ENCODE assay signal across 19 cellular contexts in the genomic region with DNA sequence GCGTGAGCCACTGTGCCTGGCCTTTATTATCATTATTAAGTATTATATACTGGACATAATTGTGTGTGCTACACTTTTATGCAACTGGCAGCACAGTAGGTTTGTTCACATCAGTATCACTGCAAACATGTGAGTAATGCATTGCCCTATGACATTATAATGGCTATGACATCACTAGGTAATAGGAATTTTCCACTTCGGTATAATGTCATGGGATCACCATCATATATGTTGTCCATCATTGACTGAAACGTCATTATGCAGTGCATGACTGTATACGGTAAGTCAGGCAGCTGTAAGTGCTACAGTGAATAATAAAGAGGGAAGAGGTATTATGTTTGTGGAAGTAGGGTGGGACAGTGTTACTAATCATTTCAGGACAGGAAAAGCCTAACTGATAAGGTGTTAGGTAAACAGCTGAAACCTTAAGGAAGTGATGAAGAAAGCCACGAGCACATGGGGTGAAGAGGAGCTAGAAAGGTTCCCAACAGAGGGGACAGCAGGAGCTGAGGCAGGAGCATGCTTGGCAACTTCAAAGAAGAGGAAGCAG.
A peak's percentile ranks its signal among the peaks of the same experiment; 100 is the strongest.
DNase-seq lines count a peak whose midpoint lies in the region; ATAC-seq, FAIRE-seq and TF ChIP-seq lines count a peak whose summit lies in the region.
"Had no signal": no experiment of that assay in that cellular context is flagged by ENCODE, and none has a peak within 500 bp of the region (broad histone marks: within the 10 kb centered on the region; RNA-seq: fewer than 3 reads in every experiment).

No MANE protein-coding gene starts in this region.

- FAIRE-seq in HTR-8/SVneo (lab: Jason Lieb, UNC): peak; percentile 52
- FAIRE-seq: A549, D721Med, GM19239, H1 had no signal

- TF ChIP-seq CTCF in H9 (conservative IDR thresholded peaks at IDR 0.05) (no peak), fibroblast of mammary gland (conservative IDR thresholded peaks at IDR 0.05; ENCODE audit: control insufficient read depth, insufficient read depth, low read depth, low read length) (no peak), mucosa of descending colon (IDR thresholded peaks at IDR 0.05) (no peak)

- H2AFZ ChIP-seq in H9 (ENCODE audit: low read length): no peak overlapping the region

- no peak overlapping the region for H2AK5ac ChIP-seq in H9 (ENCODE audit: insufficient read length, low read length)

- H4K5ac ChIP-seq in H9 (ENCODE audit: insufficient read length, low read depth, low read length): no peak overlapping the region

- no peak for DNase-seq in H9
- no peak for DNase-seq in HTR-8/SVneo (ENCODE audit: insufficient read length, low spot score)
- peak; percentile 6 for DNase-seq in fibroblast of mammary gland (ENCODE audit: low read depth)
- DNase-seq in mucosa of descending colon: no peak
- DNase-seq in NCI-H345 treated with DMSO at 0.1 percent for 48 hours (lab: John Stamatoyannopoulos, UW; ENCODE audit: unreplicated experiment): no peak
- DNase-seq in naive thymus-derived CD8-positive, alpha-beta T cell: no peak
- DNase-seq: BE2C; CD4-positive, alpha-beta memory T cell; DMS153; DND-41; GF-D8; KBM-7 had no signal

- peaks cover 3 to 6% of the 10 kb centered on the region in 2 experiments; a peak in 3 of 4 replicates for H3K4me1 Mint-ChIP-seq in H9
- no peaks in the 10 kb centered on the region for H3K4me1 Mint-ChIP-seq in naive thymus-derived CD8-positive, alpha-beta T cell
- H3K4me1 Mint-ChIP-seq: CD4-positive, alpha-beta memory T cell had no signal

- no peak overlapping the region for H3K4ac ChIP-seq in H9 (ENCODE audit: low read depth, low read length)

- no peak overlapping the region for H3K23ac ChIP-seq in H9 (ENCODE audit: insufficient read length, low read depth, low read length)

- no peak overlapping the region for H2BK20ac ChIP-seq in H9 (ENCODE audit: low read depth, low read length, poor library complexity, severe bottlenecking)

- ATAC-seq in mucosa of descending colon: peak; percentile 61
- ATAC-seq in HG03097 (IDR thresholded peaks at IDR 0.05; ENCODE audit: low FRiP score, unreplicated experiment): no peak
- no peak for ATAC-seq in naive thymus-derived CD8-positive, alpha-beta T cell
- ATAC-seq: A549, HCT116 had no signal

- H3K79me2 ChIP-seq in H9 (ENCODE audit: insufficient read depth, low read length): no peaks in the 10 kb centered on the region

- H2BK12ac ChIP-seq in H9 (ENCODE audit: insufficient read length, low read depth, low read length): no peak overlapping the region

- H2BK15ac ChIP-seq in H9 (ENCODE audit: low read depth, low read length): no peak overlapping the region

- no peak overlapping the region for H3K4me3 ChIP-seq in fibroblast of mammary gland (ENCODE audit: control insufficient read depth, low read depth, low read length)
- no peak overlapping the region for H3K4me3 ChIP-seq in mucosa of descending colon
- H3K4me3 ChIP-seq: A549 had no signal

- no peaks in the 10 kb centered on the region for H3K9me3 Mint-ChIP-seq in H9
- peaks cover 0 to 7% (median 0%) of the 10 kb centered on the region in 9 donors for H3K9me3 Mint-ChIP-seq in naive thymus-derived CD8-positive, alpha-beta T cell

- no peak overlapping the region for H4K91ac ChIP-seq in H9 (ENCODE audit: insufficient read length, low read depth, low read length)

- H3K9ac ChIP-seq in H9 (ENCODE audit: extremely low read depth, insufficient read length, low read length): no peak overlapping the region

- H4K20me1 ChIP-seq in H9 (ENCODE audit: control insufficient read depth, insufficient read depth, insufficient read length): no peaks in the 10 kb centered on the region

- no peak overlapping the region; a peak in 1 of 5 replicates for H3K4me3 Mint-ChIP-seq in H9
- no peak overlapping the region for H3K4me3 Mint-ChIP-seq in naive thymus-derived CD8-positive, alpha-beta T cell
- H3K4me3 Mint-ChIP-seq: CD4-positive, alpha-beta memory T cell had no signal

- no peak overlapping the region for H3K18ac ChIP-seq in H9 (ENCODE audit: insufficient read length, low read depth, low read length)

- no peak overlapping the region for H3K27ac ChIP-seq in H9 (ENCODE audit: insufficient read length, low read depth, low read length)
- H3K27ac ChIP-seq: A549, C4-2B had no signal

- H4K8ac ChIP-seq in H9 (replicated peaks; ENCODE audit: insufficient read length, low read depth, low read length): no peak overlapping the region

- H2BK120ac ChIP-seq in H9 (ENCODE audit: low read depth, low read length, poor library complexity, severe bottlenecking): no peak overlapping the region

- no CpG with 5 or more reads among the region's 5 CpGs for WGBS in H9 (ENCODE audit: extremely low coverage, insufficient read length, low lambda C conversion rate)

- H3K23me2 ChIP-seq in H9 (ENCODE audit: insufficient read length, low read depth, low read length, poor library complexity, severe bottlenecking): no peaks in the 10 kb centered on the region

- H3K14ac ChIP-seq in H9 (ENCODE audit: insufficient read depth, low read length): no peak overlapping the region

- H3K4me2 ChIP-seq in H9 (ENCODE audit: insufficient read depth, insufficient read length, low read length): no peak overlapping the region
- H3K4me2 ChIP-seq: A549 had no signal

- POLR2A ChIA-PET in naive thymus-derived CD8-positive, alpha-beta T cell (lab: Charles Lee): no interaction called here

- H3K27me3 Mint-ChIP-seq in H9 (ENCODE audit: low read depth): no peaks in the 10 kb centered on the region
- H3K27me3 Mint-ChIP-seq in naive thymus-derived CD8-positive, alpha-beta T cell: peaks cover 0 to 4% (median 0%) of the 10 kb centered on the region in 5 donors

- H3K4me1 ChIP-seq in H9 (ENCODE audit: insufficient read depth, low read length) (no peaks in the 10 kb centered on the region), mucosa of descending colon (ENCODE audit: low read depth) (peaks cover 4% of the 10 kb centered on the region)
- H3K4me1 ChIP-seq: A549, BE2C had no signal

- peak overlapping the region in 2 of 3 experiments; percentile 24 to 60; a peak in 2 of 7 replicates for H3K27ac Mint-ChIP-seq in H9
- no peak overlapping the region for H3K27ac Mint-ChIP-seq in naive thymus-derived CD8-positive, alpha-beta T cell
- H3K27ac Mint-ChIP-seq: CD4-positive, alpha-beta memory T cell had no signal

- intact Hi-C loops in mucosa of descending colon (cut with DNase I, micrococcal nuclease): no loop called here

- no peaks in the 10 kb centered on the region; a peak in 2 of 7 replicates for H3K36me3 Mint-ChIP-seq in H9 (ENCODE audit: insufficient read depth in 1 of 3, low read depth in 3 of 3)
- H3K36me3 Mint-ChIP-seq in naive thymus-derived CD8-positive, alpha-beta T cell: no peaks in the 10 kb centered on the region
- H3K36me3 Mint-ChIP-seq: CD4-positive, alpha-beta memory T cell had no signal

- no peaks in the 10 kb centered on the region for H3K27me3 ChIP-seq in H9 (ENCODE audit: insufficient read depth, low read length)
- H3K27me3 ChIP-seq: BE2C had no signal

- no peak overlapping the region for H3T11ph ChIP-seq in H9 (ENCODE audit: low read length)

- no peak overlapping the region for H2BK5ac ChIP-seq in H9 (ENCODE audit: insufficient read length, low read length)

- H3K36me3 ChIP-seq in mucosa of descending colon (ENCODE audit: low read depth): no peaks in the 10 kb centered on the region
- H3K36me3 ChIP-seq: BE2C had no signal

- H3K56ac ChIP-seq in H9 (ENCODE audit: insufficient read length, low read depth, low read length): no peak overlapping the region

- H3K79me1 ChIP-seq in H9 (ENCODE audit: insufficient read depth, low read depth, low read length, poor library complexity, severe bottlenecking): no peaks in the 10 kb centered on the region

- H3K9me3 ChIP-seq in H9 (ENCODE audit: control insufficient read depth, low read depth, low read length) (no peaks in the 10 kb centered on the region), mucosa of descending colon (no peaks in the 10 kb centered on the region)
- H3K9me3 ChIP-seq: A549, BE2C had no signal

Comparison
In these comparisons a context has a peak if more than half of its experiments do, and no peak if none do; other contexts are left out.
1. H3K27ac Mint-ChIP-seq: peak in H9 (2 of 3); none in naive thymus-derived CD8-positive, alpha-beta T cell (0 of 10).